In genomic region chr7:94782777-94783176, GRCh38 we compare ENCODE assay signal across 8 cellular contexts.
"Had no signal": no experiment of that assay in that cellular context is flagged by ENCODE, and none has a peak within 500 bp of the region (broad histone marks: within the 10 kb centered on the region; RNA-seq: fewer than 3 reads in every experiment).

No MANE protein-coding gene starts in this region.

- H3K9ac ChIP-seq: GM23248, KMS-11 had no signal

- ATAC-seq: HepG2 had no signal

- H2AFZ ChIP-seq: GM23248 had no signal

- DNase-seq: GM23248, GOT3, H7, HCEC 1CT, KBM-7 had no signal

- H3K4me3 ChIP-seq: GM23248 had no signal

- H3K27ac ChIP-seq: GM23248, HL-60, KMS-11 had no signal

- H3K4me2 ChIP-seq: KMS-11 had no signal
